In genomic region chr20:58596244-58597010, GRCh38 we compare ENCODE assay signal across 1 cellular context.
TF ChIP-seq lines count a peak whose summit lies in the region.

No MANE protein-coding gene starts in this region.

TF ChIP-seq in IMR-90, 13 proteins besides CTCF, POLR2A, EP300 and RAD21:
- TF ChIP-seq, protein P1, sequence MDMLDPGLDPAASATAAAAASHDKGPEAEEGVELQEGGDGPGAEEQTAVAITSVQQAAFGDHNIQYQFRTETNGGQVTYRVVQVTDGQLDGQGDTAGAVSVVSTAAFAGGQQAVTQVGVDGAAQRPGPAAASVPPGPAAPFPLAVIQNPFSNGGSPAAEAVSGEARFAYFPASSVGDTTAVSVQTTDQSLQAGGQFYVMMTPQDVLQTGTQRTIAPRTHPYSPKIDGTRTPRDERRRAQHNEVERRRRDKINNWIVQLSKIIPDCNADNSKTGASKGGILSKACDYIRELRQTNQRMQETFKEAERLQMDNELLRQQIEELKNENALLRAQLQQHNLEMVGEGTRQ (IDR thresholded peaks at IDR 0.05; ENCODE audit: low read depth, low read length), result no peak
